Comparison of ENCODE assay signal across 8 cellular contexts in genomic region chr5:78985407-78986223, GRCh38. TPM values are rescaled to one million over a fixed set of nuclear protein-coding genes. Genes with fewer than 3 reads are reported as not detected.
DNase-seq lines count a peak whose midpoint lies in the region; ATAC-seq and TF ChIP-seq lines count a peak whose summit lies in the region.

No MANE protein-coding gene starts in this region.

- no peaks in the 10 kb centered on the region for H3K9me2 ChIP-seq in OCI-LY1 (ENCODE audit: low read depth, low read length)

- H3K9ac ChIP-seq in OCI-LY1 (ENCODE audit: low read length): peak overlapping the region; percentile 75

- no peaks in the 10 kb centered on the region for H3K79me2 ChIP-seq in OCI-LY1 (ENCODE audit: insufficient read depth, low read length)

- peak overlapping the region; percentile 86 for H3K4me3 Mint-ChIP-seq in activated T-cell treated with anti-CD3 and anti-CD28 coated beads, Interleukin-2, amount 50 U/mL, for 4 hours
- H3K4me3 Mint-ChIP-seq in neural crest cell: peak overlapping the region; percentile 95

- peaks cover 34% of the 10 kb centered on the region for H3K4me1 ChIP-seq in OCI-LY1 (ENCODE audit: insufficient read depth, low read length, severe bottlenecking)
- peaks cover 0 to 11% of the 10 kb centered on the region in 2 donors for H3K4me1 ChIP-seq in thyroid gland

- peak overlapping the region; percentile 1 for H3K27ac ChIP-seq in OCI-LY1 (ENCODE audit: low read depth, low read length, poor library complexity, severe bottlenecking)
- peak overlapping the region; percentile 97 to 98 (median 97) for H3K27ac ChIP-seq in thyroid gland

- H3K36me3 ChIP-seq in OCI-LY1 (ENCODE audit: insufficient read depth, low read length) (no peaks in the 10 kb centered on the region), thyroid gland (no peaks in the 10 kb centered on the region)

- 8 to 16% methylated on average over 17 to 27 of the region's 27 CpGs for WGBS in thyroid gland, 2 donors

- no peaks in the 10 kb centered on the region for H3K9me3 Mint-ChIP-seq in activated T-cell treated with anti-CD3 and anti-CD28 coated beads, Interleukin-2, amount 50 U/mL, for 4 hours
- no peaks in the 10 kb centered on the region for H3K9me3 Mint-ChIP-seq in neural crest cell

- peak overlapping the region; percentile 90 for H3K4me2 ChIP-seq in OCI-LY1 (ENCODE audit: low read length)

- H3K27me3 Mint-ChIP-seq in activated T-cell treated with anti-CD3 and anti-CD28 coated beads, Interleukin-2, amount 50 U/mL, for 4 hours (ENCODE audit: low read depth): no peaks in the 10 kb centered on the region
- H3K27me3 Mint-ChIP-seq in neural crest cell (ENCODE audit: low read depth): no peaks in the 10 kb centered on the region

- H2AFZ ChIP-seq in OCI-LY1 (ENCODE audit: low read length): no peak overlapping the region

- H3F3A ChIP-seq in OCI-LY1 (ENCODE audit: insufficient read depth, low read length): peaks cover 4% of the 10 kb centered on the region; the same call in 1 of the 2 replicates

- no peaks in the 10 kb centered on the region for H4K20me1 ChIP-seq in OCI-LY1 (ENCODE audit: insufficient read depth, low read length)

- no peak for TF ChIP-seq POLR2A in thyroid gland (IDR thresholded peaks at IDR 0.05)

- no peaks in the 10 kb centered on the region for H3K36me3 Mint-ChIP-seq in activated T-cell treated with anti-CD3 and anti-CD28 coated beads, Interleukin-2, amount 50 U/mL, for 4 hours (ENCODE audit: insufficient read depth)
- H3K36me3 Mint-ChIP-seq in neural crest cell (ENCODE audit: low read depth): no peaks in the 10 kb centered on the region

- H3K4me3 ChIP-seq in AG09309 (ENCODE audit: control insufficient read depth, low read depth, low read length) (peak overlapping the region; percentile 69), OCI-LY1 (ENCODE audit: low read depth, low read length, poor library complexity, severe bottlenecking) (peak overlapping the region; percentile 68), fibroblast of pulmonary artery (replicated peaks; ENCODE audit: low read depth, low read length) (peak overlapping the region; percentile 69), thyroid gland (replicated peaks in 1 of 3) (peak overlapping the region; percentile 69 to 91 (median 72))

- TF ChIP-seq CTCF in AG09309 (IDR thresholded peaks at IDR 0.05; ENCODE audit: control insufficient read depth, insufficient read depth, low read depth, low read length, missing control alignments): no peak
- no peak for TF ChIP-seq CTCF in OCI-LY1 (IDR thresholded peaks at IDR 0.05; ENCODE audit: low read length)
- no peak for TF ChIP-seq CTCF in fibroblast of pulmonary artery (IDR thresholded peaks at IDR 0.05; ENCODE audit: low read length, missing control alignments)
- TF ChIP-seq CTCF in neural crest cell (conservative IDR thresholded peaks at IDR 0.05): no peak
- TF ChIP-seq CTCF in thyroid gland (IDR thresholded peaks at IDR 0.05): no peak

- H3K4me1 Mint-ChIP-seq in activated T-cell treated with anti-CD3 and anti-CD28 coated beads, Interleukin-2, amount 50 U/mL, for 4 hours (ENCODE audit: low read depth): peaks cover 30% of the 10 kb centered on the region
- peaks cover 23% of the 10 kb centered on the region for H3K4me1 Mint-ChIP-seq in neural crest cell

- H3K27ac Mint-ChIP-seq in neural crest cell (ENCODE audit: unreplicated experiment): peak overlapping the region; percentile 73

- DNase-seq in AG09309 (ENCODE audit: low read depth): no peak
- peak; percentile 34 for DNase-seq in activated T-cell treated with anti-CD3 and anti-CD28 coated beads, Interleukin-2, amount 50 U/mL, for 4 hours
- peak; percentile 44 for DNase-seq in fibroblast of pulmonary artery (ENCODE audit: low read depth)
- peak; percentile 46 for DNase-seq in neural crest cell (ENCODE audit: low read depth, low spot score)
- peak; percentile 66 for DNase-seq in thyroid gland

- intact Hi-C loops in thyroid gland (cut with DNase I): no loop called here

- ATAC-seq in GM18907 (IDR thresholded peaks at IDR 0.05; ENCODE audit: unreplicated experiment): peak; percentile 64
- ATAC-seq in HG03135 (IDR thresholded peaks at IDR 0.05; ENCODE audit: unreplicated experiment): peak; percentile 57
- peak; percentile 64 to 73 for ATAC-seq in activated T-cell treated with anti-CD3 and anti-CD28 coated beads, Interleukin-2, amount 50 U/mL, for 4 hours

- H3K9me3 ChIP-seq in OCI-LY1 (ENCODE audit: low read length): no peaks in the 10 kb centered on the region
- H3K9me3 ChIP-seq in thyroid gland: no peaks in the 10 kb centered on the region

- H3K27me3 ChIP-seq in OCI-LY1 (ENCODE audit: insufficient read depth, low read length) (no peaks in the 10 kb centered on the region), thyroid gland (no peaks in the 10 kb centered on the region)

RNA-seq across cellular contexts. Expression of gene ARSB, which starts 0.5 kb away (rescaled TPM):
- 10 to 100 TPM in 2 of 3 donors, 1 to 10 TPM in 1; 9.4 to 12.7 (median 11.0) TPM for total RNA-seq in activated T-cell treated with anti-CD3 and anti-CD28 coated beads, Interleukin-2, amount 50 U/mL, for 4 hours
- 26.6 and 28.0 TPM in 2 replicates for total RNA-seq in neural crest cell
- total RNA-seq in thyroid gland: 10 to 100 TPM; 10.0 to 17.4 (median 13.9) TPM
